In the genomic region with DNA sequence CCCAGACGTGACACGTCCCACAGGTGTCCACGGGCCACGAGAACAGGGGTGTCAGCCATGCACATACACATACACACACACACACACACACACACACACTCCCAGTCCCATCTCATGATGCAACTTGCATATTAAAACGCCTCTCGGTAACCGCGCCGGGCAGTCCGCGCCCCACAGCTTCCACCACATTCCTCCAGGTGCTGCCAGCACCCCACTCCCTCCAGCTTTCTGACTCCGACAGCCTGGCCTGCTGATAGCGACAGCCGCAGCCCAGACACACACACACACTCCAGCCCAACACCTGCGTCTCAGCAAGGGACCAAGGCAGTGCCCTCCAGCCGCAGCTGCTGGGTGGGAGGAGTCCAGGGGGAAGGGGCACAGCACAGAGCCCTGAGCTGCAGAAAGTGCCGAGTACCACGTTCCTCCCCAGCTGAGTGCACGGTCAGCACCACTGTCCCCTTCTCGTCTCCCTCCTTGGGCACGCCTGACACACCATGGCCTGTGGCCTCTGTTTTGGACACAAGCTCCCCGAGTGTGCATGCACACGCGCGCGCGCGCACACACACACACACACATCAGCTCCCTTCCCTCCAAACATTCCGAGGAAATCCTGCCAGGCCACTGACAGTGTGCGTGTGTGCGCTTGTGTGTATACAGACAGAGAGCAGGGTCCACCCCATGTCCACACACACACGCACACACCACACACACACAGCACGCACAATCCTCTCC, we compare ENCODE assay signal across 2 cellular contexts.
A peak's percentile ranks its signal among the peaks of the same experiment; 100 is the strongest.
TF ChIP-seq lines count a peak whose summit lies in the region.

No MANE protein-coding gene starts in this region.

TF ChIP-seq in H1, 55 proteins besides CTCF, POLR2A, EP300 and RAD21 (continued from another document):
- TF ChIP-seq SIN3A (conservative IDR thresholded peaks at IDR 0.05 in 1 of 2, IDR thresholded peaks at IDR 0.05 in 1 of 2; ENCODE audit: low read depth in 1 of 2, low read length in 2 of 2) (peak in 1 of 2 experiments; percentile 79; a peak in 2 of 4 replicates), FOSL1 (IDR thresholded peaks at IDR 0.05; ENCODE audit: insufficient read depth, low read depth, low read length) (no peak), CREB1 (IDR thresholded peaks at IDR 0.05) (no peak), CEBPB (IDR thresholded peaks at IDR 0.05; ENCODE audit: low read depth, low read length) (peak; percentile 20; the same call in 1 of the 2 replicates), RFX5 (IDR thresholded peaks at IDR 0.05; ENCODE audit: borderline replicate concordance, low read depth, low read length) (no peak), GTF2F1 (IDR thresholded peaks at IDR 0.05; ENCODE audit: borderline replicate concordance, low read depth, low read length) (no peak), TCF12 (IDR thresholded peaks at IDR 0.05; ENCODE audit: low read depth, low read length) (peak; percentile 90), PHF8 (conservative IDR thresholded peaks at IDR 0.05; ENCODE audit: low read depth, low read length) (no peak), CBX5 (IDR thresholded peaks at IDR 0.05; ENCODE audit: low read depth, low read length) (no peak), SUZ12 (IDR thresholded peaks at IDR 0.05; ENCODE audit: low read length) (no peak; the same call in 1 of the 2 replicates), CTBP2 (IDR thresholded peaks at IDR 0.05; ENCODE audit: borderline replicate concordance, insufficient read depth, insufficient read length, low read length) (peak; percentile 82), HDAC2 (IDR thresholded peaks at IDR 0.05; ENCODE audit: borderline replicate concordance in 1 of 2, low read depth in 2 of 2, low read length in 2 of 2) (no peak), ASH2L (IDR thresholded peaks at IDR 0.05; ENCODE audit: low read length) (peak; percentile 28), SP2 (IDR thresholded peaks at IDR 0.05; ENCODE audit: low read length) (no peak), TBP (IDR thresholded peaks at IDR 0.05; ENCODE audit: low read depth, low read length) (peak; percentile 63; the same call in 1 of the 2 replicates), CHD2 (IDR thresholded peaks at IDR 0.05; ENCODE audit: low read length) (no peak), KDM5A (IDR thresholded peaks at IDR 0.05; ENCODE audit: low read length) (no peak), BCL11A (IDR thresholded peaks at IDR 0.05; ENCODE audit: low read depth in 2 of 2, low read length in 2 of 2) (no peak), SRF (IDR thresholded peaks at IDR 0.05; ENCODE audit: low read depth, low read length) (no peak), RXRA (IDR thresholded peaks at IDR 0.05; ENCODE audit: insufficient read depth, low read depth, low read length) (no peak), RBBP5 (IDR thresholded peaks at IDR 0.05; ENCODE audit: borderline replicate concordance, low read depth, low read length) (0 out of 2 replicates have a peak, but pooled peaks have one; percentile 45), POLR2AphosphoS5 (IDR thresholded peaks at IDR 0.05; ENCODE audit: low read depth, low read length) (no peak), GABPA (IDR thresholded peaks at IDR 0.05; ENCODE audit: borderline replicate concordance, insufficient read depth, low read length) (no peak), JUN (IDR thresholded peaks at IDR 0.05; ENCODE audit: low read depth, low read length) (no peak)
- TF ChIP-seq, protein P1, sequence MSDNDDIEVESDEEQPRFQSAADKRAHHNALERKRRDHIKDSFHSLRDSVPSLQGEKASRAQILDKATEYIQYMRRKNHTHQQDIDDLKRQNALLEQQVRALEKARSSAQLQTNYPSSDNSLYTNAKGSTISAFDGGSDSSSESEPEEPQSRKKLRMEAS (IDR thresholded peaks at IDR 0.05), result peak; percentile 27
- TF ChIP-seq, protein P2, sequence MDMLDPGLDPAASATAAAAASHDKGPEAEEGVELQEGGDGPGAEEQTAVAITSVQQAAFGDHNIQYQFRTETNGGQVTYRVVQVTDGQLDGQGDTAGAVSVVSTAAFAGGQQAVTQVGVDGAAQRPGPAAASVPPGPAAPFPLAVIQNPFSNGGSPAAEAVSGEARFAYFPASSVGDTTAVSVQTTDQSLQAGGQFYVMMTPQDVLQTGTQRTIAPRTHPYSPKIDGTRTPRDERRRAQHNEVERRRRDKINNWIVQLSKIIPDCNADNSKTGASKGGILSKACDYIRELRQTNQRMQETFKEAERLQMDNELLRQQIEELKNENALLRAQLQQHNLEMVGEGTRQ (IDR thresholded peaks at IDR 0.05; ENCODE audit: low read length), result no peak
TF ChIP-seq in H1: peak in this region for 8.

TF ChIP-seq in neural cell, 6 proteins besides CTCF, POLR2A, EP300 and RAD21 (continued from another document):
- TF ChIP-seq EZH2 (IDR thresholded peaks at IDR 0.05; ENCODE audit: borderline replicate concordance, insufficient read depth, low read length, poor library complexity, severe bottlenecking), result no peak
- TF ChIP-seq MXI1 (conservative IDR thresholded peaks at IDR 0.05; ENCODE audit: poor library complexity, severe bottlenecking), result no peak
- no peak for TF ChIP-seq POLR2AphosphoS5 (IDR thresholded peaks at IDR 0.05)
- TF ChIP-seq, protein P3, sequence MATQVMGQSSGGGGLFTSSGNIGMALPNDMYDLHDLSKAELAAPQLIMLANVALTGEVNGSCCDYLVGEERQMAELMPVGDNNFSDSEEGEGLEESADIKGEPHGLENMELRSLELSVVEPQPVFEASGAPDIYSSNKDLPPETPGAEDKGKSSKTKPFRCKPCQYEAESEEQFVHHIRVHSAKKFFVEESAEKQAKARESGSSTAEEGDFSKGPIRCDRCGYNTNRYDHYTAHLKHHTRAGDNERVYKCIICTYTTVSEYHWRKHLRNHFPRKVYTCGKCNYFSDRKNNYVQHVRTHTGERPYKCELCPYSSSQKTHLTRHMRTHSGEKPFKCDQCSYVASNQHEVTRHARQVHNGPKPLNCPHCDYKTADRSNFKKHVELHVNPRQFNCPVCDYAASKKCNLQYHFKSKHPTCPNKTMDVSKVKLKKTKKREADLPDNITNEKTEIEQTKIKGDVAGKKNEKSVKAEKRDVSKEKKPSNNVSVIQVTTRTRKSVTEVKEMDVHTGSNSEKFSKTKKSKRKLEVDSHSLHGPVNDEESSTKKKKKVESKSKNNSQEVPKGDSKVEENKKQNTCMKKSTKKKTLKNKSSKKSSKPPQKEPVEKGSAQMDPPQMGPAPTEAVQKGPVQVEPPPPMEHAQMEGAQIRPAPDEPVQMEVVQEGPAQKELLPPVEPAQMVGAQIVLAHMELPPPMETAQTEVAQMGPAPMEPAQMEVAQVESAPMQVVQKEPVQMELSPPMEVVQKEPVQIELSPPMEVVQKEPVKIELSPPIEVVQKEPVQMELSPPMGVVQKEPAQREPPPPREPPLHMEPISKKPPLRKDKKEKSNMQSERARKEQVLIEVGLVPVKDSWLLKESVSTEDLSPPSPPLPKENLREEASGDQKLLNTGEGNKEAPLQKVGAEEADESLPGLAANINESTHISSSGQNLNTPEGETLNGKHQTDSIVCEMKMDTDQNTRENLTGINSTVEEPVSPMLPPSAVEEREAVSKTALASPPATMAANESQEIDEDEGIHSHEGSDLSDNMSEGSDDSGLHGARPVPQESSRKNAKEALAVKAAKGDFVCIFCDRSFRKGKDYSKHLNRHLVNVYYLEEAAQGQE (IDR thresholded peaks at IDR 0.05; ENCODE audit: borderline replicate concordance), result no peak
